8 cellular contexts compared by ENCODE assay signal in the genomic region with DNA sequence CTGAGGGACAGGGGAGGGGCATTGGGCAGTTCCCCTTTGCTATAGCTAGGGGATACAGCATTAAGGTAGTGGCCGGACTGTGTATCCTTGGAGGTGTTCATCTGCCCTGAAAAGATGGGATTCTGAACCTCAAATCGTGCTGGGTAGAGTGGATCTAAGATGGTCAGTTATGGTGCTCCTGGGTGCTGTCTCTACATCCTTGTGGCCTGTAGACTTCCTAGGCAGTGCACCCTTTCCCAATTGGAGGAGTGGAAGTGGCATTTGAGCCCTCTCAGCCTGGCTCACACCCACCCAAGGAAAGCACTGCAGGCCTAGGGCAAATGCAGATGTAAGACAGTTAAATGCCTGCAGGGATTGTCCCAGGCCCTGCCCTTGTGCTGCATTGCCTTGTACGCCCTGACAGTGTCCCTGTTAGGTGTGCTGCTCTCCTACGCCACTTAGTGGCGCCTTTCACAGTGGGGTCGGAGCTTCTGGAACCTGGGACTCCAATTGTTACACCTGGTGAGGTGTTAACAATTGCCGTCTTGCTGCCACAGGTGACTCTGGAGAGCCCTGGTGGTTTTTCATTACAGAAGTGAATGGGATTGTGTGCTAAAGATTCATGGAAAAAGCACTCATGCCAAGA. TPM values are rescaled to one million over a fixed set of nuclear protein-coding genes. Genes with fewer than 3 reads are reported as not detected.
DNase-seq lines count a peak whose midpoint lies in the region; ATAC-seq, FAIRE-seq and TF ChIP-seq lines count a peak whose summit lies in the region.

No MANE protein-coding gene starts in this region.

- TF ChIP-seq POLR2A in GM12892 (IDR thresholded peaks at IDR 0.05; ENCODE audit: low read depth, low read length) (no peak), body of pancreas (IDR thresholded peaks at IDR 0.05) (no peak)

- H3K4me3 Mint-ChIP-seq in stimulated activated naive CD8-positive, alpha-beta T cell treated with anti-CD3 and anti-CD28 coated beads, Interleukin-15, amount 100 ng/mL, for 72 hours: no peak overlapping the region

- H3K4me1 ChIP-seq in body of pancreas: no peaks in the 10 kb centered on the region

- H3K27me3 Mint-ChIP-seq in stimulated activated naive CD8-positive, alpha-beta T cell treated with anti-CD3 and anti-CD28 coated beads, Interleukin-15, amount 100 ng/mL, for 72 hours: no peaks in the 10 kb centered on the region

- H3K9me3 ChIP-seq in body of pancreas: no peaks in the 10 kb centered on the region

- H3K27ac Mint-ChIP-seq in stimulated activated naive CD8-positive, alpha-beta T cell treated with anti-CD3 and anti-CD28 coated beads, Interleukin-15, amount 100 ng/mL, for 72 hours: no peak overlapping the region

- ATAC-seq in GM21447 (IDR thresholded peaks at IDR 0.05; ENCODE audit: unreplicated experiment) (peak; percentile 92), HG03571 (IDR thresholded peaks at IDR 0.05; ENCODE audit: unreplicated experiment) (peak; percentile 68), body of pancreas (peak; percentile 42)
- peak; percentile 75 for ATAC-seq in stimulated activated naive CD8-positive, alpha-beta T cell treated with anti-CD3 and anti-CD28 coated beads, Interleukin-15, amount 100 ng/mL, for 72 hours

- H3K27me3 ChIP-seq in body of pancreas: no peaks in the 10 kb centered on the region

- 59 to 66% methylated on average over 6 to 7 of the region's 7 CpGs for WGBS in body of pancreas, 2 donors

- H3K4me1 Mint-ChIP-seq in stimulated activated naive CD8-positive, alpha-beta T cell treated with anti-CD3 and anti-CD28 coated beads, Interleukin-15, amount 100 ng/mL, for 72 hours: peaks cover 5% of the 10 kb centered on the region

- H3K27ac ChIP-seq in body of pancreas: no peak overlapping the region

- TF ChIP-seq CTCF in body of pancreas (IDR thresholded peaks at IDR 0.05): peak; percentile 18 to 48 (median 32)

- peak; percentile 98 for FAIRE-seq in GM12892 (lab: Jason Lieb, UNC)

- DNase-seq in GM12892 (ENCODE audit: insufficient read length): no peak
- peak in 3 of 4 donors; percentile 18 to 58 (median 28) for DNase-seq in body of pancreas
- DNase-seq in stimulated activated naive CD8-positive, alpha-beta T cell treated with anti-CD3 and anti-CD28 coated beads, Interleukin-15, amount 100 ng/mL, for 72 hours: peak in 1 of 2 donors; percentile 21
- DNase-seq in NCI-H1092 treated with DMSO at 0.1 percent for 48 hours (lab: John Stamatoyannopoulos, UW): no peak
- no peak for DNase-seq in head of caudate nucleus
- no peak for DNase-seq in AG08396 (ENCODE audit: low spot score)

- no peak overlapping the region for H3K4me3 ChIP-seq in body of pancreas

- H3K9me3 Mint-ChIP-seq in stimulated activated naive CD8-positive, alpha-beta T cell treated with anti-CD3 and anti-CD28 coated beads, Interleukin-15, amount 100 ng/mL, for 72 hours: no peaks in the 10 kb centered on the region

- intact Hi-C loops in body of pancreas (cut with DNase I): no loop called here
- intact Hi-C loops in head of caudate nucleus (cut with DNase I): no loop called here

- H3K36me3 ChIP-seq in body of pancreas (replicated peaks in 1 of 2; ENCODE audit: insufficient read depth in 1 of 2, low read depth in 2 of 2): no peaks in the 10 kb centered on the region

RNA-seq across cellular contexts. Expression of gene PPFIBP2, which starts 35.0 kb away (rescaled TPM):
- polyA plus RNA-seq in GM12892 (2012; ENCODE audit: missing spikeins): 42.0 TPM
- 10 to 100 TPM; 34.9 to 35.3 TPM for total RNA-seq in body of pancreas

Comparison
In these comparisons a context has a peak if more than half of its experiments do, and no peak if none do; other contexts are left out.
1. DNase-seq: peak in body of pancreas (3 of 4); none in GM12892 (single experiment), NCI-H1092 treated with DMSO at 0.1 percent for 48 hours (single experiment), head of caudate nucleus (0 of 42) and AG08396 (single experiment).
2. ATAC-seq: peak in every context shown above with its lines; median percentile 92 in GM21447; 75 in stimulated activated naive CD8-positive, alpha-beta T cell treated with anti-CD3 and anti-CD28 coated beads, Interleukin-15, amount 100 ng/mL, for 72 hours; 68 in HG03571; 42 in body of pancreas.